14 cellular contexts compared by ENCODE assay signal in genomic region chr17:21291862-21292261, GRCh38.
"Had no signal": no experiment of that assay in that cellular context is flagged by ENCODE, and none has a peak within 500 bp of the region (broad histone marks: within the 10 kb centered on the region; RNA-seq: fewer than 3 reads in every experiment).

No MANE protein-coding gene starts in this region.

- H3K9me3 ChIP-seq: body of pancreas, testis had no signal

- H3K4me3 Mint-ChIP-seq: activated CD4-positive, alpha-beta T cell treated with anti-CD3 and anti-CD28 coated beads for 36 hours; nephron; stimulated activated naive CD8-positive, alpha-beta T cell treated with anti-CD3 and anti-CD28 coated beads, Interleukin-15, amount 100 ng/mL, for 72 hours; T-cell had no signal

- H3K27me3 ChIP-seq: body of pancreas, testis had no signal

- H3K27ac ChIP-seq: body of pancreas, testis, VCaP had no signal

- H3K4me3 ChIP-seq: body of pancreas, mucosa of descending colon, testis had no signal

- ATAC-seq: activated CD4-positive, alpha-beta T cell treated with anti-CD3 and anti-CD28 coated beads for 36 hours; body of pancreas; esophagus mucosa; left colon; mucosa of descending colon; stimulated activated naive CD8-positive, alpha-beta T cell treated with anti-CD3 and anti-CD28 coated beads, Interleukin-15, amount 100 ng/mL, for 72 hours; T-cell had no signal

- DNase-seq: activated CD4-positive, alpha-beta T cell treated with anti-CD3 and anti-CD28 coated beads for 36 hours; activated CD8-positive, alpha-beta memory T cell treated with anti-CD3 and anti-CD28 coated beads for 24 hours; activated naive CD4-positive, alpha-beta T cell treated with anti-CD3 and anti-CD28 coated beads, Interleukin-2, amount 50 U/mL, for 16 hours; amniotic stem cell; left colon; stimulated activated CD4-positive, alpha-beta T cell treated with anti-CD3 and anti-CD28 coated beads, Interleukin-2, amount 100 ng/mL, for 48 hours; stimulated activated naive CD8-positive, alpha-beta T cell treated with anti-CD3 and anti-CD28 coated beads, Interleukin-15, amount 100 ng/mL, for 72 hours; T-cell; testis had no signal

- H3K27ac Mint-ChIP-seq: nephron had no signal
